In the genomic region with DNA sequence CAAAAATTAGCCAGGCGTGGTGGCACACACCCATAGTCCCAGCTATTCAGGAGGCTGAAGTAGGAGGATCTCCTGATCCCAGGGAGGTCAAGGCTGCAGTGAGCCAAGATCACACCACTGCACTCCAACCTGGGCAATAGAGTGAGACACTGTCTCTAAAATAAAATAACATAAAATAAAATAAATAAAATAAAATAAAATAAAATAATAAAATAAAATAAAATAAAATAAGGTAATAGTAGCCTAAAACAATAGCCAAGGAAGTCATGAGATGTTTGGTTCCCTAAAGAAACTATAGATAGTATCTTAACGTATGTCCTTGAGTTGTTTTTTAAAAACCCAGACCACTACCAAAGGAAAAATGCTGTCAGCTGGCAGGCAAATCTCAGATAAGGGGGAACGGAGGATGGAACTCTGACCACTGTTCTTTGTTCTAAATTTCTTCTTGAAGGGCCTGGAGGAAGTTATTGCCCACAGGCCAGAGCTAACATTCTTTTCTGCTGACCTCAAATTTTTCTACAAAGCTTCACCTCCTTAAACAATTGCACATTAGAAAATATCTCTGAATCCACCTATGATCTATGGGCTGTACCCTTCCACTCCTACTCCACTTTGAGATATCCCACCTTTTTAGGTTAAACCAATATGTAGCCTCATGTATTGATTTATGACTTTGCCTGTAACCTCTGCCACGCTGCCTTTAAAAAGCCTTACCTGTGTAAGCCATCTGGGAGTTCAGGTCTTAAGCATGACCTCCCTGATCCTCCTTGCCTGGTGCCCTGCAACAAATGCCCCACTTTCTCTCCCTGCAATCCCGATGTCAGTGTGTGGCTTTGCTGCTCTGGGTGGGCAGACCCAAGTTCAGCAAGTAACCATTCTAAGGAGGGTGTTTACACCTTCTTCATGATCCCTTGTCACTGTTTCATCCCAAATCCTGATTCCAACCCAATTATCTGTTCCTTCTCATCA, we compare ENCODE assay signal across 14 cellular contexts.
A peak's percentile ranks its signal among the peaks of the same experiment; 100 is the strongest.
DNase-seq lines count a peak whose midpoint lies in the region; ATAC-seq and TF ChIP-seq lines count a peak whose summit lies in the region.
"Had no signal": no experiment of that assay in that cellular context is flagged by ENCODE, and none has a peak within 500 bp of the region (broad histone marks: within the 10 kb centered on the region; RNA-seq: fewer than 3 reads in every experiment).

No MANE protein-coding gene starts in this region.

- TF ChIP-seq CTCF in MCF 10A (IDR thresholded peaks at IDR 0.05; ENCODE audit: unreplicated experiment) = no peak

- CTCF ChIA-PET in MCF 10A (lab: Yijun Ruan, JAX) = interaction anchor here (0.7 to 1.1 kb wide), 2 partner anchors 7 to 25 kb away, joined by 3 read pairs; no protein-coding TSS in a partner anchor

- ATAC-seq in CD4-positive, CD25-positive, alpha-beta regulatory T cell (ENCODE audit: low read depth in 2 of 2) = no peak
- no peak for ATAC-seq in HG03039 (IDR thresholded peaks at IDR 0.05; ENCODE audit: unreplicated experiment)

- no peaks in the 10 kb centered on the region for H3K27me3 Mint-ChIP-seq in CD4-positive, CD25-positive, alpha-beta regulatory T cell
- H3K27me3 Mint-ChIP-seq in activated naive CD8-positive, alpha-beta T cell = no peaks in the 10 kb centered on the region
- no peaks in the 10 kb centered on the region for H3K27me3 Mint-ChIP-seq in MCF 10A (ENCODE audit: insufficient read depth, unreplicated experiment)

- no peaks in the 10 kb centered on the region for H3K9me3 ChIP-seq in CD4-positive, CD25-positive, alpha-beta regulatory T cell (ENCODE audit: control insufficient read depth in 2 of 2, low read length in 2 of 2)
- H3K9me3 ChIP-seq: stomach had no signal

- H3K36me3 ChIP-seq in CD4-positive, CD25-positive, alpha-beta regulatory T cell (ENCODE audit: control insufficient read depth, insufficient read depth, low read length) = no peaks in the 10 kb centered on the region
- H3K36me3 ChIP-seq: stomach, WERI-Rb-1 had no signal

- no peak overlapping the region for H3K4me3 Mint-ChIP-seq in CD4-positive, CD25-positive, alpha-beta regulatory T cell
- H3K4me3 Mint-ChIP-seq in activated naive CD8-positive, alpha-beta T cell = peak overlapping the region; percentile 36
- no peak overlapping the region for H3K4me3 Mint-ChIP-seq in MCF 10A (ENCODE audit: unreplicated experiment)
- H3K4me3 Mint-ChIP-seq: CD14-positive monocyte had no signal

- no peaks in the 10 kb centered on the region for H3K27me3 ChIP-seq in CD4-positive, CD25-positive, alpha-beta regulatory T cell (ENCODE audit: control insufficient read depth, insufficient read depth, low read length)
- H3K27me3 ChIP-seq: stomach had no signal

- no TSS peak for BruUV-seq in MCF 10A (replicated peaks; lab: Mats Ljungman, UMichigan)

- H3K27ac ChIP-seq in CD4-positive, CD25-positive, alpha-beta regulatory T cell (ENCODE audit: insufficient read depth, low read length, poor library complexity, severe bottlenecking) = no peak overlapping the region
- H3K27ac ChIP-seq: HL-60, WERI-Rb-1 had no signal

- DNase-seq in CD4-positive, CD25-positive, alpha-beta regulatory T cell = no peak
- DNase-seq in HT1080 (ENCODE audit: low read depth) (peak; percentile 63), kidney tubule cell (ENCODE audit: low spot score) (peak; percentile 60), hippocampal formation (lab: John Stamatoyannopoulos, UW) (no peak), GM19240 (ENCODE audit: insufficient read length, low spot score) (no peak), MCF 10A (ENCODE audit: unreplicated experiment) (no peak)
- DNase-seq: NCI-H1417; NK-92 treated with Interleukin-12 subunit alpha and Interleukin-12 subunit beta, amount 100 ng/mL, for 24 hours; stomach; WERI-Rb-1 had no signal

- H3K4me1 Mint-ChIP-seq in CD4-positive, CD25-positive, alpha-beta regulatory T cell = peaks cover 15 to 47% (median 28%) of the 10 kb centered on the region in 4 donors
- H3K4me1 Mint-ChIP-seq in activated naive CD8-positive, alpha-beta T cell (ENCODE audit: low read depth) = peaks cover 79% of the 10 kb centered on the region
- peaks cover 7% of the 10 kb centered on the region for H3K4me1 Mint-ChIP-seq in MCF 10A (ENCODE audit: insufficient read depth, unreplicated experiment)

- intact Hi-C loops in MCF 10A (cut with micrococcal nuclease) = no loop called here

- POLR2A ChIA-PET in MCF 10A (lab: Yijun Ruan, JAX) = interaction anchor here (0.6 to 0.7 kb wide), 2 partner anchors 91 to 334 kb away, joined by 3 read pairs; no protein-coding TSS in a partner anchor

- H3K4me3 ChIP-seq in CD4-positive, CD25-positive, alpha-beta regulatory T cell (ENCODE audit: low read depth, low read length) = no peak overlapping the region
- H3K4me3 ChIP-seq: stomach had no signal

- peak overlapping the region in 2 of 3 donors; percentile 3 to 20 for H3K27ac Mint-ChIP-seq in CD4-positive, CD25-positive, alpha-beta regulatory T cell
- H3K27ac Mint-ChIP-seq in activated naive CD8-positive, alpha-beta T cell = peak overlapping the region; percentile 90
- no peak overlapping the region for H3K27ac Mint-ChIP-seq in MCF 10A (ENCODE audit: low read depth, unreplicated experiment)

- peaks cover 8% of the 10 kb centered on the region for H3K4me1 ChIP-seq in CD4-positive, CD25-positive, alpha-beta regulatory T cell (ENCODE audit: control insufficient read depth, insufficient read depth, low read length, poor library complexity, severe bottlenecking)

- H3K36me3 Mint-ChIP-seq in CD4-positive, CD25-positive, alpha-beta regulatory T cell = peaks cover 8% of the 10 kb centered on the region
- peaks cover 20% of the 10 kb centered on the region for H3K36me3 Mint-ChIP-seq in activated naive CD8-positive, alpha-beta T cell
- no peaks in the 10 kb centered on the region for H3K36me3 Mint-ChIP-seq in MCF 10A (ENCODE audit: insufficient read depth, unreplicated experiment)

- H3K9me3 Mint-ChIP-seq in CD4-positive, CD25-positive, alpha-beta regulatory T cell = no peaks in the 10 kb centered on the region
- no peaks in the 10 kb centered on the region for H3K9me3 Mint-ChIP-seq in activated naive CD8-positive, alpha-beta T cell (ENCODE audit: low read depth)
- no peaks in the 10 kb centered on the region for H3K9me3 Mint-ChIP-seq in MCF 10A (ENCODE audit: unreplicated experiment)

Comparison
In these comparisons a context has a peak if more than half of its experiments do, and no peak if none do; other contexts are left out.
1. DNase-seq: peak in HT1080 (single experiment) and kidney tubule cell (single experiment); none in CD4-positive, CD25-positive, alpha-beta regulatory T cell (0 of 3), hippocampal formation (0 of 2), GM19240 (single experiment) and MCF 10A (single experiment).